In genomic region chr15:84961114-84961452, GRCh38 we compare ENCODE assay signal across 1 cellular context.
TF ChIP-seq lines count a peak whose summit lies in the region.

No MANE protein-coding gene starts in this region.

TF ChIP-seq in K562, 482 proteins besides CTCF, POLR2A, EP300 and RAD21 (continued from another document):
- TF ChIP-seq CUX1 (CRISPR knock-in tag; IDR thresholded peaks at IDR 0.05) (no peak), TEAD4 (IDR thresholded peaks at IDR 0.05; ENCODE audit: low read length) (peak; percentile 75), TEAD4 (CRISPR knock-in tag; IDR thresholded peaks at IDR 0.05; ENCODE audit: borderline replicate concordance) (no peak), CBFA2T2 (conservative IDR thresholded peaks at IDR 0.05) (peak; percentile 84), TAL1 (IDR thresholded peaks at IDR 0.05) (peak; percentile 56; the same call in 1 of the 2 replicates), CREM (IDR thresholded peaks at IDR 0.05; ENCODE audit: low read depth) (peak; percentile 9; the same call in 1 of the 2 replicates), KLF10 (CRISPR knock-in tag; IDR thresholded peaks at IDR 0.05) (no peak), NCOR1 (IDR thresholded peaks at IDR 0.05) (peak; percentile 62), JUN (IDR thresholded peaks at IDR 0.05; ENCODE audit: borderline replicate concordance, low read depth, low read length) (peak; percentile 91), JUN (CRISPR knock-in tag; IDR thresholded peaks at IDR 0.05; ENCODE audit: borderline replicate concordance) (no peak)
